In genomic region chr21:26686278-26686677, GRCh38 we compare ENCODE assay signal across 8 cellular contexts.
DNase-seq lines count a peak whose midpoint lies in the region; ATAC-seq, FAIRE-seq and TF ChIP-seq lines count a peak whose summit lies in the region.

No MANE protein-coding gene starts in this region.

- no peak for ATAC-seq in psoas muscle

- TF ChIP-seq CTCF in BE2C (IDR thresholded peaks at IDR 0.05; ENCODE audit: low read depth, low read length) (no peak), KMS-11 (conservative IDR thresholded peaks at IDR 0.05; ENCODE audit: low read depth, low read length) (no peak), psoas muscle (IDR thresholded peaks at IDR 0.05) (no peak), hepatocyte (IDR thresholded peaks at IDR 0.05; ENCODE audit: poor library complexity) (no peak), D721Med (IDR thresholded peaks at IDR 0.05; ENCODE audit: insufficient read depth, missing control alignments) (no peak)

- intact Hi-C loops in psoas muscle (cut with DNase I) = no loop called here

- no peaks in the 10 kb centered on the region for H3K36me3 ChIP-seq in BE2C
- H3K36me3 ChIP-seq in KMS-11 (ENCODE audit: insufficient read depth) = no peaks in the 10 kb centered on the region
- no peaks in the 10 kb centered on the region for H3K36me3 ChIP-seq in small intestine (ENCODE audit: control insufficient read depth in 2 of 2, insufficient read depth in 2 of 2, low read length in 2 of 2)
- no peaks in the 10 kb centered on the region for H3K36me3 ChIP-seq in psoas muscle (ENCODE audit: insufficient read depth in 1 of 2, low read depth in 1 of 2)
- no peaks in the 10 kb centered on the region for H3K36me3 ChIP-seq in hepatocyte (replicated peaks; ENCODE audit: insufficient read depth, low read depth)

- H3K9ac ChIP-seq in KMS-11 = no peak overlapping the region

- H3K9me2 ChIP-seq in hepatocyte (replicated peaks; ENCODE audit: insufficient read depth) = no peaks in the 10 kb centered on the region

- peaks cover 3% of the 10 kb centered on the region for H3K36me3 Mint-ChIP-seq in activated naive CD8-positive, alpha-beta T cell treated with anti-CD3 and anti-CD28 coated beads for 36 hours

- H3K4me1 Mint-ChIP-seq in activated naive CD8-positive, alpha-beta T cell treated with anti-CD3 and anti-CD28 coated beads for 36 hours = peaks cover 5% of the 10 kb centered on the region

- H3K4me3 ChIP-seq in BE2C (ENCODE audit: low read depth, low read length) (peak overlapping the region; percentile 49), KMS-11 (IDR thresholded peaks at IDR 0.05; ENCODE audit: insufficient read depth, low read depth, low read length) (no peak overlapping the region), small intestine (ENCODE audit: low read depth in 1 of 2, low read length in 2 of 2) (no peak overlapping the region), psoas muscle (no peak overlapping the region), hepatocyte (no peak overlapping the region)

- H3K4me2 ChIP-seq in KMS-11 (peak overlapping the region; percentile 34; the same call in 1 of the 2 replicates), hepatocyte (no peak overlapping the region)

- no peaks in the 10 kb centered on the region for H3K9me3 ChIP-seq in BE2C
- no peaks in the 10 kb centered on the region for H3K9me3 ChIP-seq in small intestine (ENCODE audit: control insufficient read depth, low read depth)
- H3K9me3 ChIP-seq in psoas muscle = no peaks in the 10 kb centered on the region
- H3K9me3 ChIP-seq in hepatocyte (ENCODE audit: low read depth) = no peaks in the 10 kb centered on the region

- peaks cover 6% of the 10 kb centered on the region; the same call in 1 of the 2 replicates for H3K4me1 ChIP-seq in BE2C
- H3K4me1 ChIP-seq in KMS-11 (ENCODE audit: low read depth, poor library complexity, severe bottlenecking) = peaks cover 5% of the 10 kb centered on the region
- no peaks in the 10 kb centered on the region for H3K4me1 ChIP-seq in small intestine (ENCODE audit: control insufficient read depth in 2 of 2, insufficient read depth in 1 of 2, low read depth in 1 of 2, low read length in 1 of 2)
- no peaks in the 10 kb centered on the region for H3K4me1 ChIP-seq in psoas muscle
- H3K4me1 ChIP-seq in hepatocyte (ENCODE audit: insufficient read depth) = no peaks in the 10 kb centered on the region

- H3K79me2 ChIP-seq in KMS-11 (ENCODE audit: insufficient read depth, low read depth) (no peaks in the 10 kb centered on the region), hepatocyte (no peaks in the 10 kb centered on the region)

- H3K27ac ChIP-seq in KMS-11 (no peak overlapping the region), small intestine (ENCODE audit: low read depth in 1 of 2, low read length in 1 of 2) (no peak overlapping the region), psoas muscle (no peak overlapping the region), hepatocyte (no peak overlapping the region)

- H3K27me3 ChIP-seq in BE2C (no peaks in the 10 kb centered on the region), KMS-11 (ENCODE audit: insufficient read depth, low read depth) (no peaks in the 10 kb centered on the region), small intestine (ENCODE audit: control insufficient read depth in 2 of 2, insufficient read depth in 2 of 2, low read length in 2 of 2) (no peaks in the 10 kb centered on the region), psoas muscle (ENCODE audit: insufficient read depth in 3 of 3, low read length in 2 of 3) (no peaks in the 10 kb centered on the region), hepatocyte (no peaks in the 10 kb centered on the region)

- H3K27me3 Mint-ChIP-seq in activated naive CD8-positive, alpha-beta T cell treated with anti-CD3 and anti-CD28 coated beads for 36 hours = no peaks in the 10 kb centered on the region

- DNase-seq in BE2C (peak; percentile 67), GM19238 (ENCODE audit: insufficient read length, low spot score) (peak; percentile 1), small intestine (peak; percentile 18), psoas muscle (no peak), hepatocyte (ENCODE audit: low spot score) (no peak), D721Med (ENCODE audit: insufficient read length, low spot score) (no peak)
- DNase-seq in activated naive CD8-positive, alpha-beta T cell treated with anti-CD3 and anti-CD28 coated beads for 36 hours = peak; percentile 34

- H3K9me3 Mint-ChIP-seq in activated naive CD8-positive, alpha-beta T cell treated with anti-CD3 and anti-CD28 coated beads for 36 hours = peaks cover 7% of the 10 kb centered on the region

- peak overlapping the region; percentile 55 for H3K27ac Mint-ChIP-seq in activated naive CD8-positive, alpha-beta T cell treated with anti-CD3 and anti-CD28 coated beads for 36 hours

- H2AFZ ChIP-seq in KMS-11 (ENCODE audit: low read depth) = peak overlapping the region; percentile 64
- H2AFZ ChIP-seq in hepatocyte = no peak overlapping the region

- no peaks in the 10 kb centered on the region for H4K20me1 ChIP-seq in KMS-11 (ENCODE audit: insufficient read depth)
- H4K20me1 ChIP-seq in hepatocyte (ENCODE audit: insufficient read depth, poor library complexity, severe bottlenecking) = no peaks in the 10 kb centered on the region

- FAIRE-seq in small intestine (lab: Jason Lieb, UNC) = no peak
- FAIRE-seq in D721Med (lab: Jason Lieb, UNC) = no peak

- H3K4me3 Mint-ChIP-seq in activated naive CD8-positive, alpha-beta T cell treated with anti-CD3 and anti-CD28 coated beads for 36 hours = no peak overlapping the region

- 23 to 36% (median 29%) methylated on average over 3 of the region's 3 CpGs for WGBS in small intestine, 3 donors
- WGBS in psoas muscle, 3 donors = 35 to 52% (median 38%) methylated on average over 3 of the region's 3 CpGs
- WGBS in hepatocyte (ENCODE audit: low lambda C conversion rate, missing lambda C conversion rate) = 52% methylated on average over 3 of the region's 3 CpGs

Comparison
In these comparisons a context has a peak if more than half of its experiments do, and no peak if none do; other contexts are left out.
1. DNase-seq: peak in BE2C (single experiment), GM19238 (single experiment), activated naive CD8-positive, alpha-beta T cell treated with anti-CD3 and anti-CD28 coated beads for 36 hours (single experiment) and small intestine (single experiment); none in psoas muscle (0 of 2), hepatocyte (single experiment) and D721Med (single experiment).